ENCODE assay signal across 30 cellular contexts in genomic region chr5:67262202-67262601, GRCh38.
"Had no signal": no experiment of that assay in that cellular context is flagged by ENCODE, and none has a peak within 500 bp of the region (broad histone marks: within the 10 kb centered on the region; RNA-seq: fewer than 3 reads in every experiment).

No MANE protein-coding gene starts in this region.

- H3K9me3 ChIP-seq: left lung, lower lobe of right lung, neutrophil, right atrium auricular region, suprapubic skin, tibial nerve, uterus had no signal

- H3K9me3 Mint-ChIP-seq: natural killer cell; stimulated activated effector memory CD8-positive, alpha-beta T cell treated with anti-CD3 and anti-CD28 coated beads, Interleukin-12 subunit alpha, Interleukin-12 subunit beta, amount 100 ng/mL, for 72 hours; stimulated activated naive CD8-positive, alpha-beta T cell treated with anti-CD3 and anti-CD28 coated beads, Interleukin-15, Interleukin-2, amounts not matched to agents 100 ng/mL and 50 ng/mL, for 24 hours had no signal

- H3K4me1 Mint-ChIP-seq: immature natural killer cell; stimulated activated effector memory CD8-positive, alpha-beta T cell treated with anti-CD3 and anti-CD28 coated beads, Interleukin-12 subunit alpha, Interleukin-12 subunit beta, amount 100 ng/mL, for 72 hours had no signal

- H3K27me3 ChIP-seq: left lung, neural progenitor cell, neutrophil, right atrium auricular region, suprapubic skin, tibial nerve, uterus had no signal

- H3K36me3 Mint-ChIP-seq: immature natural killer cell; mesothelial cell of epicardium; natural killer cell; stimulated activated effector memory CD8-positive, alpha-beta T cell treated with anti-CD3 and anti-CD28 coated beads, Interleukin-12 subunit alpha, Interleukin-12 subunit beta, amount 100 ng/mL, for 72 hours had no signal

- ATAC-seq: left colon; left lung; lower lobe of right lung; sciatic nerve; stimulated activated effector memory CD8-positive, alpha-beta T cell treated with anti-CD3 and anti-CD28 coated beads, Interleukin-12 subunit alpha, Interleukin-12 subunit beta, amount 100 ng/mL, for 72 hours had no signal

- H3K27ac Mint-ChIP-seq: immature natural killer cell; mesothelial cell of epicardium; naive B cell; natural killer cell; nephron progenitor cell; neural progenitor cell; progenitor cell of endocrine pancreas; stimulated activated effector memory CD8-positive, alpha-beta T cell treated with anti-CD3 and anti-CD28 coated beads, Interleukin-12 subunit alpha, Interleukin-12 subunit beta, amount 100 ng/mL, for 72 hours; stimulated activated naive CD8-positive, alpha-beta T cell treated with anti-CD3 and anti-CD28 coated beads, Interleukin-15, Interleukin-2, amounts not matched to agents 100 ng/mL and 50 ng/mL, for 24 hours; type B pancreatic cell had no signal

- H3K4me3 ChIP-seq: left lung, lower lobe of right lung, neural progenitor cell, right atrium auricular region, skin epidermis, suprapubic skin, tibial nerve, uterus had no signal

- H3K4me3 Mint-ChIP-seq: immature natural killer cell; mesothelial cell of epicardium; naive B cell; natural killer cell; nephron progenitor cell; neural progenitor cell; stimulated activated effector memory CD8-positive, alpha-beta T cell treated with anti-CD3 and anti-CD28 coated beads, Interleukin-12 subunit alpha, Interleukin-12 subunit beta, amount 100 ng/mL, for 72 hours; stimulated activated naive CD8-positive, alpha-beta T cell treated with anti-CD3 and anti-CD28 coated beads, Interleukin-15, Interleukin-2, amounts not matched to agents 100 ng/mL and 50 ng/mL, for 24 hours; type B pancreatic cell had no signal

- H3K4me2 ChIP-seq: neural progenitor cell had no signal

- H2AFZ ChIP-seq: neural progenitor cell had no signal

- DNase-seq: hypothalamus; immature natural killer cell; kidney; left colon; left lung; lower lobe of right lung; mesendoderm; naive B cell; natural killer cell; nephron progenitor cell; occipital lobe; stimulated activated CD4-positive, alpha-beta T cell treated with anti-CD3 and anti-CD28 coated beads, Interleukin-12 subunit alpha, Interleukin-12 subunit beta, amount 100 ng/mL, for 4 hours; stimulated activated CD4-positive, alpha-beta T cell treated with anti-CD3 and anti-CD28 coated beads, Interleukin-15, amount 100 ng/mL, for 24 hours; stimulated activated CD4-positive, alpha-beta T cell treated with anti-CD3 and anti-CD28 coated beads, Interleukin-2, amount 100 ng/mL, for 24 hours; stimulated activated CD4-positive, alpha-beta T cell treated with anti-CD3 and anti-CD28 coated beads, Interleukin-4, amount 100 ng/mL, for 1 hour; stimulated activated naive CD4-positive, alpha-beta T cell; uterus had no signal

- H3K36me3 ChIP-seq: left lung, lower lobe of right lung, neural progenitor cell, neutrophil, right atrium auricular region, suprapubic skin, tibial nerve, uterus had no signal

- H3K27ac ChIP-seq: left lung, lower lobe of right lung, neural progenitor cell, neutrophil, right atrium auricular region, skin epidermis, suprapubic skin, tibial nerve had no signal

- FAIRE-seq: islet of Langerhans, kidney had no signal

- H3K9ac ChIP-seq: neural progenitor cell had no signal

- H3K4me1 ChIP-seq: neural progenitor cell had no signal

- H3K27me3 Mint-ChIP-seq: progenitor cell of endocrine pancreas; stimulated activated naive CD8-positive, alpha-beta T cell treated with anti-CD3 and anti-CD28 coated beads, Interleukin-15, Interleukin-2, amounts not matched to agents 100 ng/mL and 50 ng/mL, for 24 hours; type B pancreatic cell had no signal
